ENCODE assay signal across 1 cellular context in the genomic region with DNA sequence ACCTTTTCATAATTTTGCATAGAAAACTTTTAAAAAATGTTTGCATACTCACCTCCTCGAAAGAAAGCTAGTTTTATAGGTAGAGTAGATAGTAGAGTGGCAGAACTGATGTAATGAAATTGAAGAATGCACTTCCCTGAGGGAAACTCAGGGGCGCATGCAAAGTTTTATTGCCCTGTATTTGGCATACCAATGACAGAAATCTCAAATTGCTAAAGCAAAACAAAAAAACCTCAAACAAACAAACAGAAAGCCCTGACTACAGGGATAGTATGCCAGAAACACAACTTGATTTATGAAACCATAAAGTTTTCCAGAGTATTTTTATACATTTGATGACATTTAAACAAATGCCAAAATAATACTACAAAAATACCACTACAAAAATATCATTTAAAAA.
TF ChIP-seq lines count a peak whose summit lies in the region.

No MANE protein-coding gene starts in this region.

TF ChIP-seq in HEK293, 187 proteins besides CTCF, POLR2A, EP300 and RAD21 (continued from another document):
- TF ChIP-seq ZNF571 (tag by site-specific recombination; IDR thresholded peaks at IDR 0.05) (no peak), ZNF510 (tag by site-specific recombination; IDR thresholded peaks at IDR 0.05; ENCODE audit: insufficient replicate concordance) (no peak), ZNF558 (tag by site-specific recombination; IDR thresholded peaks at IDR 0.05) (no peak), ZEB2 (tag by site-specific recombination; IDR thresholded peaks at IDR 0.05) (peak; percentile 89), YY1 (tag by site-specific recombination; IDR thresholded peaks at IDR 0.05) (no peak), ZNF792 (tag by site-specific recombination; IDR thresholded peaks at IDR 0.05) (no peak), KLF8 (tag by site-specific recombination; IDR thresholded peaks at IDR 0.05) (peak; percentile 66; the same call in 1 of the 2 replicates), ZNF660 (tag by site-specific recombination; IDR thresholded peaks at IDR 0.05) (peak; percentile 35; the same call in 1 of the 2 replicates), ZNF214 (tag by site-specific recombination; IDR thresholded peaks at IDR 0.05; ENCODE audit: borderline replicate concordance) (no peak), ZNF157 (tag by site-specific recombination; IDR thresholded peaks at IDR 0.05) (no peak), ZNF16 (tag by site-specific recombination; IDR thresholded peaks at IDR 0.05; ENCODE audit: low read depth) (no peak), ZNF548 (tag by site-specific recombination; IDR thresholded peaks at IDR 0.05) (no peak), ZNF239 (tag by site-specific recombination; IDR thresholded peaks at IDR 0.05) (no peak), ZNF37A (tag by site-specific recombination; IDR thresholded peaks at IDR 0.05) (no peak), ZNF10 (tag by site-specific recombination; IDR thresholded peaks at IDR 0.05) (peak; percentile 35; the same call in 1 of the 2 replicates), ZNF768 (tag by site-specific recombination; IDR thresholded peaks at IDR 0.05) (no peak), MYNN (tag by site-specific recombination; IDR thresholded peaks at IDR 0.05; ENCODE audit: borderline replicate concordance) (no peak), ZFP37 (tag by site-specific recombination; IDR thresholded peaks at IDR 0.05) (no peak), ZNF404 (tag by site-specific recombination; IDR thresholded peaks at IDR 0.05) (no peak), GLIS2 (tag by site-specific recombination; IDR thresholded peaks at IDR 0.05) (no peak), RBAK (tag by site-specific recombination; IDR thresholded peaks at IDR 0.05) (no peak), WT1 (tag by site-specific recombination; IDR thresholded peaks at IDR 0.05) (peak; percentile 90), KLF1 (tag by site-specific recombination; IDR thresholded peaks at IDR 0.05) (no peak), ZNF266 (tag by site-specific recombination; IDR thresholded peaks at IDR 0.05; ENCODE audit: low read depth) (no peak), ZNF48 (tag by site-specific recombination; IDR thresholded peaks at IDR 0.05) (no peak), ZNF600 (tag by site-specific recombination; IDR thresholded peaks at IDR 0.05) (peak; percentile 63), ZNF248 (tag by site-specific recombination; IDR thresholded peaks at IDR 0.05) (no peak), ZNF341 (tag by site-specific recombination; IDR thresholded peaks at IDR 0.05; ENCODE audit: low read depth) (no peak), OSR2 (tag by site-specific recombination; IDR thresholded peaks at IDR 0.05) (peak; percentile 89), ZIC2 (tag by site-specific recombination; IDR thresholded peaks at IDR 0.05) (no peak), MZF1 (tag by site-specific recombination; IDR thresholded peaks at IDR 0.05; ENCODE audit: borderline replicate concordance) (no peak), ZNF350 (tag by site-specific recombination; IDR thresholded peaks at IDR 0.05) (no peak), ZNF146 (tag by site-specific recombination; IDR thresholded peaks at IDR 0.05) (0 out of 2 replicates have a peak, but pooled peaks have one; percentile 36), ZNF791 (tag by site-specific recombination; IDR thresholded peaks at IDR 0.05) (no peak)
- TF ChIP-seq, protein P1, sequence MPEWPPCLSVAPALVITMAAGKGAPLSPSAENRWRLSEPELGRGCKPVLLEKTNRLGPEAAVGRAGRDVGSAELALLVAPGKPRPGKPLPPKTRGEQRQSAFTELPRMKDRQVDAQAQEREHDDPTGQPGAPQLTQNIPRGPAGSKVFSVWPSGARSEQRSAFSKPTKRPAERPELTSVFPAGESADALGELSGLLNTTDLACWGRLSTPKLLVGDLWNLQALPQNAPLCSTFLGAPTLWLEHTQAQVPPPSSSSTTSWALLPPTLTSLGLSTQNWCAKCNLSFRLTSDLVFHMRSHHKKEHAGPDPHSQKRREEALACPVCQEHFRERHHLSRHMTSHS (tag by site-specific recombination; IDR thresholded peaks at IDR 0.05), result no peak
- TF ChIP-seq, protein P2, sequence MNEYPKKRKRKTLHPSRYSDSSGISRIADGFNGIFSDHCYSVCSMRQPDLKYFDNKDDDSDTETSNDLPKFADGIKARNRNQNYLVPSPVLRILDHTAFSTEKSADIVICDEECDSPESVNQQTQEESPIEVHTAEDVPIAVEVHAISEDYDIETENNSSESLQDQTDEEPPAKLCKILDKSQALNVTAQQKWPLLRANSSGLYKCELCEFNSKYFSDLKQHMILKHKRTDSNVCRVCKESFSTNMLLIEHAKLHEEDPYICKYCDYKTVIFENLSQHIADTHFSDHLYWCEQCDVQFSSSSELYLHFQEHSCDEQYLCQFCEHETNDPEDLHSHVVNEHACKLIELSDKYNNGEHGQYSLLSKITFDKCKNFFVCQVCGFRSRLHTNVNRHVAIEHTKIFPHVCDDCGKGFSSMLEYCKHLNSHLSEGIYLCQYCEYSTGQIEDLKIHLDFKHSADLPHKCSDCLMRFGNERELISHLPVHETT (tag by site-specific recombination; IDR thresholded peaks at IDR 0.05), result peak; percentile 84
- TF ChIP-seq, protein P3, sequence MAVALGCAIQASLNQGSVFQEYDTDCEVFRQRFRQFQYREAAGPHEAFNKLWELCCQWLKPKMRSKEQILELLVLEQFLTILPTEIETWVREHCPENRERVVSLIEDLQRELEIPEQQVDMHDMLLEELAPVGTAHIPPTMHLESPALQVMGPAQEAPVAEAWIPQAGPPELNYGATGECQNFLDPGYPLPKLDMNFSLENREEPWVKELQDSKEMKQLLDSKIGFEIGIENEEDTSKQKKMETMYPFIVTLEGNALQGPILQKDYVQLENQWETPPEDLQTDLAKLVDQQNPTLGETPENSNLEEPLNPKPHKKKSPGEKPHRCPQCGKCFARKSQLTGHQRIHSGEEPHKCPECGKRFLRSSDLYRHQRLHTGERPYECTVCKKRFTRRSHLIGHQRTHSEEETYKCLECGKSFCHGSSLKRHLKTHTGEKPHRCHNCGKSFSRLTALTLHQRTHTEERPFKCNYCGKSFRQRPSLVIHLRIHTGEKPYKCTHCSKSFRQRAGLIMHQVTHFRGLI (tag by site-specific recombination; IDR thresholded peaks at IDR 0.05), result peak; percentile 75; the same call in 1 of the 2 replicates
- TF ChIP-seq, protein P4, sequence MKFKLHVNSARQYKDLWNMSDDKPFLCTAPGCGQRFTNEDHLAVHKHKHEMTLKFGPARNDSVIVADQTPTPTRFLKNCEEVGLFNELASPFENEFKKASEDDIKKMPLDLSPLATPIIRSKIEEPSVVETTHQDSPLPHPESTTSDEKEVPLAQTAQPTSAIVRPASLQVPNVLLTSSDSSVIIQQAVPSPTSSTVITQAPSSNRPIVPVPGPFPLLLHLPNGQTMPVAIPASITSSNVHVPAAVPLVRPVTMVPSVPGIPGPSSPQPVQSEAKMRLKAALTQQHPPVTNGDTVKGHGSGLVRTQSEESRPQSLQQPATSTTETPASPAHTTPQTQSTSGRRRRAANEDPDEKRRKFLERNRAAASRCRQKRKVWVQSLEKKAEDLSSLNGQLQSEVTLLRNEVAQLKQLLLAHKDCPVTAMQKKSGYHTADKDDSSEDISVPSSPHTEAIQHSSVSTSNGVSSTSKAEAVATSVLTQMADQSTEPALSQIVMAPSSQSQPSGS (tag by site-specific recombination; IDR thresholded peaks at IDR 0.05; ENCODE audit: low read depth), result peak; percentile 61
- TF ChIP-seq, protein P5, sequence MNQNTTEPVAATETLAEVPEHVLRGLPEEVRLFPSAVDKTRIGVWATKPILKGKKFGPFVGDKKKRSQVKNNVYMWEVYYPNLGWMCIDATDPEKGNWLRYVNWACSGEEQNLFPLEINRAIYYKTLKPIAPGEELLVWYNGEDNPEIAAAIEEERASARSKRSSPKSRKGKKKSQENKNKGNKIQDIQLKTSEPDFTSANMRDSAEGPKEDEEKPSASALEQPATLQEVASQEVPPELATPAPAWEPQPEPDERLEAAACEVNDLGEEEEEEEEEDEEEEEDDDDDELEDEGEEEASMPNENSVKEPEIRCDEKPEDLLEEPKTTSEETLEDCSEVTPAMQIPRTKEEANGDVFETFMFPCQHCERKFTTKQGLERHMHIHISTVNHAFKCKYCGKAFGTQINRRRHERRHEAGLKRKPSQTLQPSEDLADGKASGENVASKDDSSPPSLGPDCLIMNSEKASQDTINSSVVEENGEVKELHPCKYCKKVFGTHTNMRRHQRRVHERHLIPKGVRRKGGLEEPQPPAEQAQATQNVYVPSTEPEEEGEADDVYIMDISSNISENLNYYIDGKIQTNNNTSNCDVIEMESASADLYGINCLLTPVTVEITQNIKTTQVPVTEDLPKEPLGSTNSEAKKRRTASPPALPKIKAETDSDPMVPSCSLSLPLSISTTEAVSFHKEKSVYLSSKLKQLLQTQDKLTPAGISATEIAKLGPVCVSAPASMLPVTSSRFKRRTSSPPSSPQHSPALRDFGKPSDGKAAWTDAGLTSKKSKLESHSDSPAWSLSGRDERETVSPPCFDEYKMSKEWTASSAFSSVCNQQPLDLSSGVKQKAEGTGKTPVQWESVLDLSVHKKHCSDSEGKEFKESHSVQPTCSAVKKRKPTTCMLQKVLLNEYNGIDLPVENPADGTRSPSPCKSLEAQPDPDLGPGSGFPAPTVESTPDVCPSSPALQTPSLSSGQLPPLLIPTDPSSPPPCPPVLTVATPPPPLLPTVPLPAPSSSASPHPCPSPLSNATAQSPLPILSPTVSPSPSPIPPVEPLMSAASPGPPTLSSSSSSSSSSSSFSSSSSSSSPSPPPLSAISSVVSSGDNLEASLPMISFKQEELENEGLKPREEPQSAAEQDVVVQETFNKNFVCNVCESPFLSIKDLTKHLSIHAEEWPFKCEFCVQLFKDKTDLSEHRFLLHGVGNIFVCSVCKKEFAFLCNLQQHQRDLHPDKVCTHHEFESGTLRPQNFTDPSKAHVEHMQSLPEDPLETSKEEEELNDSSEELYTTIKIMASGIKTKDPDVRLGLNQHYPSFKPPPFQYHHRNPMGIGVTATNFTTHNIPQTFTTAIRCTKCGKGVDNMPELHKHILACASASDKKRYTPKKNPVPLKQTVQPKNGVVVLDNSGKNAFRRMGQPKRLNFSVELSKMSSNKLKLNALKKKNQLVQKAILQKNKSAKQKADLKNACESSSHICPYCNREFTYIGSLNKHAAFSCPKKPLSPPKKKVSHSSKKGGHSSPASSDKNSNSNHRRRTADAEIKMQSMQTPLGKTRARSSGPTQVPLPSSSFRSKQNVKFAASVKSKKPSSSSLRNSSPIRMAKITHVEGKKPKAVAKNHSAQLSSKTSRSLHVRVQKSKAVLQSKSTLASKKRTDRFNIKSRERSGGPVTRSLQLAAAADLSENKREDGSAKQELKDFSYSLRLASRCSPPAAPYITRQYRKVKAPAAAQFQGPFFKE (tag by site-specific recombination; IDR thresholded peaks at IDR 0.05; ENCODE audit: borderline replicate concordance), result no peak
- TF ChIP-seq, protein P6, sequence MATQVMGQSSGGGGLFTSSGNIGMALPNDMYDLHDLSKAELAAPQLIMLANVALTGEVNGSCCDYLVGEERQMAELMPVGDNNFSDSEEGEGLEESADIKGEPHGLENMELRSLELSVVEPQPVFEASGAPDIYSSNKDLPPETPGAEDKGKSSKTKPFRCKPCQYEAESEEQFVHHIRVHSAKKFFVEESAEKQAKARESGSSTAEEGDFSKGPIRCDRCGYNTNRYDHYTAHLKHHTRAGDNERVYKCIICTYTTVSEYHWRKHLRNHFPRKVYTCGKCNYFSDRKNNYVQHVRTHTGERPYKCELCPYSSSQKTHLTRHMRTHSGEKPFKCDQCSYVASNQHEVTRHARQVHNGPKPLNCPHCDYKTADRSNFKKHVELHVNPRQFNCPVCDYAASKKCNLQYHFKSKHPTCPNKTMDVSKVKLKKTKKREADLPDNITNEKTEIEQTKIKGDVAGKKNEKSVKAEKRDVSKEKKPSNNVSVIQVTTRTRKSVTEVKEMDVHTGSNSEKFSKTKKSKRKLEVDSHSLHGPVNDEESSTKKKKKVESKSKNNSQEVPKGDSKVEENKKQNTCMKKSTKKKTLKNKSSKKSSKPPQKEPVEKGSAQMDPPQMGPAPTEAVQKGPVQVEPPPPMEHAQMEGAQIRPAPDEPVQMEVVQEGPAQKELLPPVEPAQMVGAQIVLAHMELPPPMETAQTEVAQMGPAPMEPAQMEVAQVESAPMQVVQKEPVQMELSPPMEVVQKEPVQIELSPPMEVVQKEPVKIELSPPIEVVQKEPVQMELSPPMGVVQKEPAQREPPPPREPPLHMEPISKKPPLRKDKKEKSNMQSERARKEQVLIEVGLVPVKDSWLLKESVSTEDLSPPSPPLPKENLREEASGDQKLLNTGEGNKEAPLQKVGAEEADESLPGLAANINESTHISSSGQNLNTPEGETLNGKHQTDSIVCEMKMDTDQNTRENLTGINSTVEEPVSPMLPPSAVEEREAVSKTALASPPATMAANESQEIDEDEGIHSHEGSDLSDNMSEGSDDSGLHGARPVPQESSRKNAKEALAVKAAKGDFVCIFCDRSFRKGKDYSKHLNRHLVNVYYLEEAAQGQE (tag by site-specific recombination; IDR thresholded peaks at IDR 0.05), result no peak
- TF ChIP-seq, protein P7, sequence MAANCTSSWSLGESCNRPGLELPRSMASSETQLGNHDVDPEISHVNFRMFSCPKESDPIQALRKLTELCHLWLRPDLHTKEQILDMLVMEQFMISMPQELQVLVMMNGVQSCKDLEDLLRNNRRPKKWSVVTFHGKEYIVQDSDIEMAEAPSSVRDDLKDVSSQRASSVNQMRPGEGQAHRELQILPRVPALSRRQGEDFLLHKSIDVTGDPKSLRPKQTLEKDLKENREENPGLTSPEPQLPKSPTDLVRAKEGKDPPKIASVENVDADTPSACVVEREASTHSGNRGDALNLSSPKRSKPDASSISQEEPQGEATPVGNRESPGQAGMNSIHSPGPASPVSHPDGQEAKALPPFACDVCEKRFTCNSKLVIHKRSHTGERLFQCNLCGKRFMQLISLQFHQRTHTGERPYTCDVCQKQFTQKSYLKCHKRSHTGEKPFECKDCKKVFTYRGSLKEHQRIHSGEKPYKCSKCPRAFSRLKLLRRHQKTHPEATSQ (tag by site-specific recombination; IDR thresholded peaks at IDR 0.05), result no peak
- TF ChIP-seq, protein P8, sequence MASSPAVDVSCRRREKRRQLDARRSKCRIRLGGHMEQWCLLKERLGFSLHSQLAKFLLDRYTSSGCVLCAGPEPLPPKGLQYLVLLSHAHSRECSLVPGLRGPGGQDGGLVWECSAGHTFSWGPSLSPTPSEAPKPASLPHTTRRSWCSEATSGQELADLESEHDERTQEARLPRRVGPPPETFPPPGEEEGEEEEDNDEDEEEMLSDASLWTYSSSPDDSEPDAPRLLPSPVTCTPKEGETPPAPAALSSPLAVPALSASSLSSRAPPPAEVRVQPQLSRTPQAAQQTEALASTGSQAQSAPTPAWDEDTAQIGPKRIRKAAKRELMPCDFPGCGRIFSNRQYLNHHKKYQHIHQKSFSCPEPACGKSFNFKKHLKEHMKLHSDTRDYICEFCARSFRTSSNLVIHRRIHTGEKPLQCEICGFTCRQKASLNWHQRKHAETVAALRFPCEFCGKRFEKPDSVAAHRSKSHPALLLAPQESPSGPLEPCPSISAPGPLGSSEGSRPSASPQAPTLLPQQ (tag by site-specific recombination; IDR thresholded peaks at IDR 0.05), result no peak
- TF ChIP-seq, protein P9, sequence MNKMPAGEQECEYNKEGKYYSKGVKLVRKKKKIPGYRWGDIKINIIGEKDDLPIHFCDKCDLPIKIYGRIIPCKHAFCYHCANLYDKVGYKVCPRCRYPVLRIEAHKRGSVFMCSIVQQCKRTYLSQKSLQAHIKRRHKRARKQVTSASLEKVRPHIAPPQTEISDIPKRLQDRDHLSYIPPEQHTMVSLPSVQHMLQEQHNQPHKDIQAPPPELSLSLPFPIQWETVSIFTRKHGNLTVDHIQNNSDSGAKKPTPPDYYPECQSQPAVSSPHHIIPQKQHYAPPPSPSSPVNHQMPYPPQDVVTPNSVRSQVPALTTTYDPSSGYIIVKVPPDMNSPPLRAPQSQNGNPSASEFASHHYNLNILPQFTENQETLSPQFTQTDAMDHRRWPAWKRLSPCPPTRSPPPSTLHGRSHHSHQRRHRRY (tag by site-specific recombination; IDR thresholded peaks at IDR 0.05), result no peak
